8 cellular contexts compared by ENCODE assay signal in the genomic region with DNA sequence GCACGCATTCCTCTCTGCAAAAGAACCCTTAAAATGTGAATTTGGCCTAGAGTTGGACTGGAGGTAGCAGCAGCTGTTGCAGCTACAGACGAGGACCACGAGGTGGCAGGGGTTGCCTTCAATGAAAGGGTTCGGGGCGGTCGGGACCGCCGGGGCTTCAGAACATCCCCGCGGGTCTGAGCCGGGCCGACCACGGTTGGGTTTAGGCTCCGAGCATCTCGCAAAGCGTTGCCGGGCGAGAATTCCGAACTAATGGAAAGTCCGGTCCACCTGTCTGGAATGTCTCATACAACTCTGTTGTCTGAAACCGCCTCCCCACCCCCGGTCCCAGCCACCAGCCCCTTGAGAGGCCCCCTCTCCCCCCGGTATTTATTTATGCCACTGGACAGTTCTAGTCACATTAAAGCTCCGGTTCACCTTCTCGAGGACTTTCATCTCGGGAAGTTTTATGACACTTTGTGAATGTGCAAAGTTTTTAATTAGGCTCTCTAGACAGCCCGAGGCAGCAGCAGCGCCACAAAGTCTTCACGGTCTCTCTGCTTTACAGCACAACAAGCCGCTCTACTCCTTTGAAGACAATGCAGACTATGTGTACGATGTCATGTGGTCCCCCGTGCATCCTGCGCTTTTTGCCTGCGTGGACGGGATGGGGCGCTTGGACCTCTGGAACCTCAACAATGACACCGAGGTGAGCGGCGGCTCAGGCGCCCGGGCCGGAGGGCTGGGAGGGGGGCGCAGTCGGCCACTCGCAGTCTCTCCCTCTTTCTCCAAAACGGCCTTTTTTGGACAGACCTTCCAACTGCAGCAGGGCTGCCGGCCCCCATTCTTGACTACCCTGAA.
DNase-seq lines count a peak whose midpoint lies in the region; ATAC-seq and TF ChIP-seq lines count a peak whose summit lies in the region.

No MANE protein-coding gene starts in this region.

- H3K27ac ChIP-seq in C4-2B (no peak overlapping the region), endodermal cell (ENCODE audit: low read depth, low read length) (peak overlapping the region; percentile 29), mesodermal cell (ENCODE audit: low read depth, low read length, severe bottlenecking) (peak overlapping the region; percentile 43)

- WGBS in endodermal cell (ENCODE audit: insufficient coverage in 1 of 2, insufficient read length in 1 of 2), 2 experiments, result 3 to 5% methylated on average over 28 to 47 of the region's 47 CpGs
- 3 to 5% methylated on average over 36 to 45 of the region's 47 CpGs for WGBS in mesodermal cell (ENCODE audit: insufficient coverage in 2 of 2), 2 experiments

- no peaks in the 10 kb centered on the region for H3K36me3 Mint-ChIP-seq in activated CD8-positive, alpha-beta memory T cell treated with anti-CD3 and anti-CD28 coated beads, Interleukin-2, amount 10 ng/mL, durations not matched to agents 7 days and 5 days
- H3K36me3 Mint-ChIP-seq in endodermal cell (ENCODE audit: low read depth), result no peaks in the 10 kb centered on the region

- H3K36me3 ChIP-seq in endodermal cell (ENCODE audit: control insufficient read depth, insufficient read depth, low read length) (no peaks in the 10 kb centered on the region), mesodermal cell (ENCODE audit: control insufficient read depth, insufficient read depth, low read length) (no peaks in the 10 kb centered on the region)

- H3K27ac Mint-ChIP-seq in activated CD8-positive, alpha-beta memory T cell treated with anti-CD3 and anti-CD28 coated beads, Interleukin-2, amount 10 ng/mL, durations not matched to agents 7 days and 5 days, result no peak overlapping the region
- H3K27ac Mint-ChIP-seq in endodermal cell, result peak overlapping the region; percentile 61

- H3K27me3 ChIP-seq in endodermal cell (ENCODE audit: control insufficient read depth, insufficient read depth, low read length, poor library complexity, severe bottlenecking), result no peaks in the 10 kb centered on the region

- peak overlapping the region; percentile 84 for H3K4me3 ChIP-seq in endodermal cell (ENCODE audit: low read length)
- H3K4me3 ChIP-seq in mesodermal cell (ENCODE audit: extremely low read depth, insufficient read depth, low read length, poor library complexity, severe bottlenecking), result peak overlapping the region; percentile 49

- peaks cover 5% of the 10 kb centered on the region for H3K4me1 Mint-ChIP-seq in activated CD8-positive, alpha-beta memory T cell treated with anti-CD3 and anti-CD28 coated beads, Interleukin-2, amount 10 ng/mL, durations not matched to agents 7 days and 5 days
- peaks cover 14% of the 10 kb centered on the region for H3K4me1 Mint-ChIP-seq in endodermal cell

- TF ChIP-seq CTCF in C4-2B (conservative IDR thresholded peaks at IDR 0.05) (peak; percentile 97), endodermal cell (conservative IDR thresholded peaks at IDR 0.05) (peak; percentile 95)

- peak; percentile 94 for DNase-seq in NCI-H748 (lab: John Stamatoyannopoulos, UW; ENCODE audit: unreplicated experiment)
- peak; percentile 58 for DNase-seq in activated CD8-positive, alpha-beta memory T cell treated with anti-CD3 and anti-CD28 coated beads, Interleukin-2, amount 10 ng/mL, durations not matched to agents 7 days and 5 days
- peak; percentile 84 for DNase-seq in endodermal cell
- peak; percentile 17 to 33 for DNase-seq in stimulated activated CD8-positive, alpha-beta memory T cell treated with anti-CD3 and anti-CD28 coated beads, Interleukin-15, amount 100 ng/mL, for 48 hours (ENCODE audit: low read depth in 2 of 2)

- peak overlapping the region; percentile 67 for H3K4me3 Mint-ChIP-seq in activated CD8-positive, alpha-beta memory T cell treated with anti-CD3 and anti-CD28 coated beads, Interleukin-2, amount 10 ng/mL, durations not matched to agents 7 days and 5 days
- peak overlapping the region; percentile 73 for H3K4me3 Mint-ChIP-seq in endodermal cell

- peaks cover 51% of the 10 kb centered on the region for H3K27me3 Mint-ChIP-seq in activated CD8-positive, alpha-beta memory T cell treated with anti-CD3 and anti-CD28 coated beads, Interleukin-2, amount 10 ng/mL, durations not matched to agents 7 days and 5 days
- peaks cover 10% of the 10 kb centered on the region for H3K27me3 Mint-ChIP-seq in endodermal cell (ENCODE audit: insufficient read depth)

- peak overlapping the region; percentile 21 for H3K9ac ChIP-seq in endodermal cell (ENCODE audit: extremely low read depth, low read length, poor library complexity, severe bottlenecking)

- CTCF ChIA-PET in activated CD8-positive, alpha-beta memory T cell treated with anti-CD3 and anti-CD28 coated beads, Interleukin-2, amount 10 ng/mL, durations not matched to agents 7 days and 5 days (lab: Charles Lee), result interaction anchor here (0.6 to 2.0 kb wide), 6 partner anchors 8 to 1778 kb away, joined by 3 to 16 read pairs (median 4); no protein-coding TSS in a partner anchor

- H3K9me3 ChIP-seq in endodermal cell (ENCODE audit: control insufficient read depth, low read length), result no peaks in the 10 kb centered on the region
- H3K9me3 ChIP-seq in mesodermal cell (ENCODE audit: control insufficient read depth, low read length), result no peaks in the 10 kb centered on the region

- H3K9me3 Mint-ChIP-seq in activated CD8-positive, alpha-beta memory T cell treated with anti-CD3 and anti-CD28 coated beads, Interleukin-2, amount 10 ng/mL, durations not matched to agents 7 days and 5 days (ENCODE audit: low read depth), result no peaks in the 10 kb centered on the region
- no peaks in the 10 kb centered on the region for H3K9me3 Mint-ChIP-seq in endodermal cell

- H3K4me1 ChIP-seq in endodermal cell (ENCODE audit: control insufficient read depth, insufficient read depth, low read length), result no peaks in the 10 kb centered on the region
- no peaks in the 10 kb centered on the region for H3K4me1 ChIP-seq in mesodermal cell (ENCODE audit: control insufficient read depth, insufficient read depth, low read length, poor library complexity, severe bottlenecking)

- ATAC-seq in GM19351 (IDR thresholded peaks at IDR 0.05; ENCODE audit: unreplicated experiment), result peak; percentile 91
- ATAC-seq in HG03520 (IDR thresholded peaks at IDR 0.05; ENCODE audit: unreplicated experiment), result peak; percentile 78
- peak; percentile 92 for ATAC-seq in activated CD8-positive, alpha-beta memory T cell treated with anti-CD3 and anti-CD28 coated beads, Interleukin-2, amount 10 ng/mL, durations not matched to agents 7 days and 5 days

Comparison
In these comparisons a context has a peak if more than half of its experiments do, and no peak if none do; other contexts are left out.
1. DNase-seq: peak in every context shown above with its lines; median percentile 94 in NCI-H748; 84 in endodermal cell; 58 in activated CD8-positive, alpha-beta memory T cell treated with anti-CD3 and anti-CD28 coated beads, Interleukin-2, amount 10 ng/mL, durations not matched to agents 7 days and 5 days; 25 in stimulated activated CD8-positive, alpha-beta memory T cell treated with anti-CD3 and anti-CD28 coated beads, Interleukin-15, amount 100 ng/mL, for 48 hours.